9 cellular contexts compared by ENCODE assay signal in genomic region chr5:159515909-159516415, GRCh38.
DNase-seq lines count a peak whose midpoint lies in the region; ATAC-seq, FAIRE-seq and TF ChIP-seq lines count a peak whose summit lies in the region.
"Had no signal": no experiment of that assay in that cellular context is flagged by ENCODE, and none has a peak within 500 bp of the region (broad histone marks: within the 10 kb centered on the region; RNA-seq: fewer than 3 reads in every experiment).

No MANE protein-coding gene starts in this region.

- H3K4me2 ChIP-seq in GM12878 (ENCODE audit: control insufficient read depth, insufficient read depth), result no peak overlapping the region

- H3K9ac ChIP-seq in GM12878 (ENCODE audit: control insufficient read depth, insufficient read depth, low read length), result no peak overlapping the region

- no peaks in the 10 kb centered on the region for H4K20me1 ChIP-seq in GM12878 (ENCODE audit: control insufficient read depth, insufficient read depth)

- no peaks in the 10 kb centered on the region for H3K79me2 ChIP-seq in GM12878 (ENCODE audit: control insufficient read depth, insufficient read depth, low read length)

- peak; percentile 86 for ATAC-seq in GM21423 (IDR thresholded peaks at IDR 0.05; ENCODE audit: unreplicated experiment)
- ATAC-seq in GM12878, result peak; percentile 97

- no peak for TF ChIP-seq EP300 in GM12878 (IDR thresholded peaks at IDR 0.05; ENCODE audit: borderline replicate concordance in 1 of 2, control insufficient read depth in 1 of 2, low read depth in 2 of 2, low read length in 2 of 2)

- no peak overlapping the region for H2AFZ ChIP-seq in GM12878 (ENCODE audit: control insufficient read depth, low read depth, low read length)

- POLR2A ChIA-PET in GM12878 (lab: Charles Lee), result interaction anchor here (0.6 kb wide), 2 partner anchors 11 to 228 kb away, joined by 5 read pairs; no protein-coding TSS in a partner anchor

- 15% methylated on average over 10 of the region's 10 CpGs for WGBS in GM12878 (ENCODE audit: insufficient coverage, insufficient replicate concordance, low lambda C conversion rate, missing lambda C conversion rate)

- CTCF ChIA-PET in GM12878 (lab: Yijun Ruan, JAX), result interaction anchor here (0.6 to 2.6 kb wide), 21 partner anchors 10 to 987 kb away, joined by 3 to 13 read pairs (median 4); no protein-coding TSS in a partner anchor

- no TSS peak for BruUV-seq in GM12878 (replicated peaks; lab: Mats Ljungman, UMichigan)

- H3K27me3 ChIP-seq in GM12878 (replicated peaks in 1 of 2; ENCODE audit: control insufficient read depth in 2 of 2, insufficient read depth in 2 of 2, low read length in 1 of 2), result no peaks in the 10 kb centered on the region
- H3K27me3 ChIP-seq in kidney epithelial cell (ENCODE audit: control insufficient read depth, insufficient read depth, low read length), result no peaks in the 10 kb centered on the region

- peaks cover 3% of the 10 kb centered on the region; the same call in 1 of the 2 replicates for H3K4me1 ChIP-seq in GM12878 (ENCODE audit: control insufficient read depth, insufficient read depth, low read length)

- H3K4me3 ChIP-seq in GM12878, result no peak overlapping the region
- no peak overlapping the region for H3K4me3 ChIP-seq in kidney epithelial cell (ENCODE audit: low read depth, low read length)

- TF ChIP-seq RAD21 in GM12878 (IDR thresholded peaks at IDR 0.05; ENCODE audit: insufficient read depth, low read depth, low read length), result peak; percentile 74

- H3K36me3 ChIP-seq in GM12878 (ENCODE audit: control insufficient read depth in 2 of 2, insufficient read depth in 2 of 2, low read length in 1 of 2), result no peaks in the 10 kb centered on the region
- no peaks in the 10 kb centered on the region for H3K36me3 ChIP-seq in kidney epithelial cell (ENCODE audit: control insufficient read depth, insufficient read depth, low read length)

- TF ChIP-seq CTCF in GM12878 (IDR thresholded peaks at IDR 0.05 in 2 of 3, conservative IDR thresholded peaks at IDR 0.05 in 1 of 3; ENCODE audit: control insufficient read depth in 2 of 3, extremely low read depth in 1 of 3, insufficient read depth in 1 of 3, low read depth in 3 of 3, low read length in 3 of 3), result peak; percentile 68 to 90 (median 89)
- peak; percentile 96 for TF ChIP-seq CTCF in kidney epithelial cell (IDR thresholded peaks at IDR 0.05; ENCODE audit: insufficient read depth, low read length, poor library complexity, severe bottlenecking)

- no peak for FAIRE-seq in GM12878 (lab: Jason Lieb, UNC)
- FAIRE-seq: colon had no signal

- in situ Hi-C loops in GM12878 (cut with MboI), result no loop called here

- intact Hi-C loops in GM12878 (cut with micrococcal nuclease; ENCODE audit: unreplicated experiment), result loop anchor here (2.0 to 5.0 kb wide), 3 partner anchors 184 to 471 kb away; partner anchors contain the start of genes ADRA1B and IL12B

- SMC1A ChIA-PET in GM12878 (lab: Charles Lee; ENCODE audit: uncharacterized antibody, unreplicated experiment), result interaction anchor here (0.7 to 1.4 kb wide), 6 partner anchors 12 to 448 kb away, joined by 3 to 4 read pairs (median 3); no protein-coding TSS in a partner anchor

- TF ChIP-seq POLR2A in GM12878 (IDR thresholded peaks at IDR 0.05; ENCODE audit: low read depth, low read length), result no peak

- RAD21 ChIA-PET in GM12878 (lab: Charles Lee; ENCODE audit: unreplicated experiment), result interaction anchor here (1.0 to 1.2 kb wide), 2 partner anchors 12 to 472 kb away, joined by 3 to 4 read pairs; no protein-coding TSS in a partner anchor

- DNase-seq in EL, result peak; percentile 52
- DNase-seq in HT1080 (ENCODE audit: low read depth), result peak; percentile 81
- DNase-seq in T-helper 9 cell, result peak; percentile 56
- peak; percentile 26 for DNase-seq in GM12878 (ENCODE audit: low read depth, low spot score)
- no peak for DNase-seq in kidney epithelial cell (ENCODE audit: low read depth)
- peak; percentile 47 to 79 for DNase-seq in stimulated activated CD4-positive, alpha-beta T cell treated with anti-CD3 and anti-CD28 coated beads, Interleukin-4, amount 100 ng/mL, for 48 hours (ENCODE audit: low read depth in 2 of 2)
- DNase-seq in COR-L47 (lab: John Stamatoyannopoulos, UW), result no peak

- no peaks in the 10 kb centered on the region for H3K9me3 ChIP-seq in GM12878 (replicated peaks; ENCODE audit: control insufficient read depth, insufficient read depth, low read length)

- H3K27ac ChIP-seq in GM12878 (ENCODE audit: control insufficient read depth, insufficient read depth), result no peak overlapping the region

TF ChIP-seq in GM12878, 131 proteins besides CTCF, POLR2A, EP300 and RAD21:
- TF ChIP-seq NFIC (IDR thresholded peaks at IDR 0.05; ENCODE audit: low read depth, low read length), result no peak
- peak; percentile 59; the same call in 1 of the 2 replicates for TF ChIP-seq YY1 (IDR thresholded peaks at IDR 0.05; ENCODE audit: low read depth, low read length)
- TF ChIP-seq SMC3 (IDR thresholded peaks at IDR 0.05; ENCODE audit: borderline replicate concordance, low read length), result peak; percentile 66
- peak; percentile 88 for TF ChIP-seq ZNF384 (IDR thresholded peaks at IDR 0.05; ENCODE audit: borderline replicate concordance, low read depth, low read length)
- peak in 1 of 2 experiments; percentile 46; a peak in 2 of 4 replicates for TF ChIP-seq BHLHE40 (IDR thresholded peaks at IDR 0.05; ENCODE audit: borderline replicate concordance in 1 of 2, low read depth in 2 of 2, low read length in 1 of 2)
- peak; percentile 38; the same call in 1 of the 2 replicates for TF ChIP-seq PKNOX1 (IDR thresholded peaks at IDR 0.05)
- TF ChIP-seq TCF3 (IDR thresholded peaks at IDR 0.05; ENCODE audit: borderline replicate concordance, insufficient read depth, low read depth, low read length), result peak; percentile 59; the same call in 1 of the 2 replicates
- TF ChIP-seq TCF12 (IDR thresholded peaks at IDR 0.05; ENCODE audit: low read depth, low read length), result peak; percentile 82
- TF ChIP-seq JUNB (IDR thresholded peaks at IDR 0.05), result peak; percentile 59; the same call in 1 of the 2 replicates
- TF ChIP-seq E2F8 (IDR thresholded peaks at IDR 0.05; ENCODE audit: low read depth, partially characterized antibody), result no peak
- TF ChIP-seq ETV6 (conservative IDR thresholded peaks at IDR 0.05 in 1 of 2, IDR thresholded peaks at IDR 0.05 in 1 of 2; ENCODE audit: borderline replicate concordance in 1 of 2, low read depth in 1 of 2), result no peak

Comparison
In these comparisons a context has a peak if more than half of its experiments do, and no peak if none do; other contexts are left out.
1. DNase-seq: peak in EL (single experiment), HT1080 (single experiment), T-helper 9 cell (single experiment), GM12878 (single experiment) and stimulated activated CD4-positive, alpha-beta T cell treated with anti-CD3 and anti-CD28 coated beads, Interleukin-4, amount 100 ng/mL, for 48 hours (2 of 2); none in kidney epithelial cell (single experiment) and COR-L47 (single experiment).